1 cellular context compared by ENCODE assay signal in genomic region chr19:55047951-55048350, GRCh38.
TF ChIP-seq lines count a peak whose summit lies in the region.

No MANE protein-coding gene starts in this region.

TF ChIP-seq in GM23338, 12 proteins besides CTCF, POLR2A, EP300 and RAD21 (continued from another document):
- no peak for TF ChIP-seq REST (IDR thresholded peaks at IDR 0.05; ENCODE audit: unreplicated experiment)
- TF ChIP-seq ZNF331 (CRISPR knock-in tag; IDR thresholded peaks at IDR 0.05; ENCODE audit: low read depth) = no peak
- TF ChIP-seq ETS1 (IDR thresholded peaks at IDR 0.05) = no peak
- TF ChIP-seq EZH2phosphoT487 (IDR thresholded peaks at IDR 0.05; ENCODE audit: unreplicated experiment) = no peak
- no peak for TF ChIP-seq NANOG (IDR thresholded peaks at IDR 0.05; ENCODE audit: borderline replicate concordance)
- TF ChIP-seq ZNF462 (CRISPR knock-in tag; IDR thresholded peaks at IDR 0.05) = no peak
- TF ChIP-seq JUNB (IDR thresholded peaks at IDR 0.05; ENCODE audit: unreplicated experiment) = no peak
